13 cellular contexts compared by ENCODE assay signal in the genomic region with DNA sequence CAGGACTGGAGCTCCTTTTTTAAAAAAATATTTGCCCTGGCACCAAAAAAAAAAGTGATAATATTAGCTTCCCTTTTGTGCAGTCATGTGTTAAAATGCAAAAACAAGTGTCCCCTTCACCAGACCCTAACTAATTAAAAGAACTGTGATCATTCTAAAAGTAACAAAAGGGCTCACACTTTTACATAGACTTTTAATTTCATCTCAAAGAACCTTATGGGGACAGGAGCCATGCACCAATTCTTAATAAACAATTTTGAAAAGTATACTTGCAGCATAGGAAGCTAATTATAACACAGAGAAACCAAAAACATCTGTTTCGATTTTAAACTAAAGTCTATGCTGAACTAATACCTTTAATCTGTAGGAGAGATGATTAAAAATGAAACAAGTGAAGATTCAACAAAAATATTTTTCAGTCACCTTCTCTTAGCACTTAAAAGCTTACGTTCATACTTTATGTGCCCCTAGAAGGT. TPM values are rescaled to one million over a fixed set of nuclear protein-coding genes. Genes with fewer than 3 reads are reported as not detected.
DNase-seq lines count a peak whose midpoint lies in the region; ATAC-seq and TF ChIP-seq lines count a peak whose summit lies in the region.
"Had no signal": no experiment of that assay in that cellular context is flagged by ENCODE, and none has a peak within 500 bp of the region (broad histone marks: within the 10 kb centered on the region; RNA-seq: fewer than 3 reads in every experiment).

No MANE protein-coding gene starts in this region.

- H3K9me3 Mint-ChIP-seq in chondrocyte (ENCODE audit: low read depth): peaks cover 3% of the 10 kb centered on the region

- CTCF ChIA-PET in OCI-LY7 (lab: Charles Lee; ENCODE audit: unreplicated experiment): interaction anchor here (1.0 to 2.6 kb wide), 2 partner anchors 9 to 15 kb away, joined by 4 to 8 read pairs; no protein-coding TSS in a partner anchor

- TF ChIP-seq CTCF in GM06990 (IDR thresholded peaks at IDR 0.05; ENCODE audit: insufficient read depth, low read length, poor library complexity, severe bottlenecking) (no peak), OCI-LY7 (conservative IDR thresholded peaks at IDR 0.05; ENCODE audit: low read length) (no peak), esophagus squamous epithelium (IDR thresholded peaks at IDR 0.05) (no peak), chondrocyte (IDR thresholded peaks at IDR 0.05) (no peak)

- no peaks in the 10 kb centered on the region for H4K20me1 ChIP-seq in OCI-LY7 (ENCODE audit: insufficient read depth, low read length)

- H3K27ac ChIP-seq in OCI-LY7 (ENCODE audit: low read depth, low read length, poor library complexity, severe bottlenecking): peak overlapping the region; percentile 100
- H3K27ac ChIP-seq in esophagus squamous epithelium: no peak overlapping the region

- DNase-seq in GM06990 (ENCODE audit: extremely low read depth, insufficient read length) (peak; percentile 74), OCI-LY7 (ENCODE audit: low spot score) (peak; percentile 76), DMS79 (lab: John Stamatoyannopoulos, UW) (no peak), esophagus squamous epithelium (lab: John Stamatoyannopoulos, UW) (no peak), chondrocyte (ENCODE audit: low spot score) (no peak)
- no peak for DNase-seq in stimulated activated CD4-positive, alpha-beta T cell treated with anti-CD3 and anti-CD28 coated beads, Interleukin-4, amount 100 ng/mL, for 24 hours
- DNase-seq: Calu3, GOT3, NCI-H1105, SK-N-SH had no signal

- no peaks in the 10 kb centered on the region for H3K9me2 ChIP-seq in OCI-LY7 (ENCODE audit: insufficient read depth, low read length)
- H3K9me2 ChIP-seq: SK-N-SH had no signal

- H3K9me3 ChIP-seq in OCI-LY7 (ENCODE audit: low read length) (peaks cover 39% of the 10 kb centered on the region), esophagus squamous epithelium (no peaks in the 10 kb centered on the region)
- H3K9me3 ChIP-seq: SK-N-SH had no signal

- peaks cover 3% of the 10 kb centered on the region for H3K4me1 Mint-ChIP-seq in chondrocyte (ENCODE audit: low read depth)

- 54 to 68% methylated on average over 2 of the region's 2 CpGs for WGBS in esophagus squamous epithelium, 2 donors

- peak overlapping the region; percentile 28 for H3K4me3 ChIP-seq in GM06990 (replicated peaks; ENCODE audit: low read depth, low read length)
- peak overlapping the region; percentile 60 for H3K4me3 ChIP-seq in OCI-LY7 (ENCODE audit: low read depth, low read length, poor library complexity, severe bottlenecking)
- no peak overlapping the region for H3K4me3 ChIP-seq in esophagus squamous epithelium

- no peaks in the 10 kb centered on the region for H3K27me3 Mint-ChIP-seq in chondrocyte (ENCODE audit: low read depth)

- H3K4me2 ChIP-seq in OCI-LY7 (ENCODE audit: low read length): peak overlapping the region; percentile 88
- H3K4me2 ChIP-seq: SK-N-SH had no signal

- H3K36me3 Mint-ChIP-seq in chondrocyte (ENCODE audit: low read depth): peaks cover 24% of the 10 kb centered on the region

- no peak for TF ChIP-seq POLR2A in esophagus squamous epithelium (IDR thresholded peaks at IDR 0.05)

- ATAC-seq in GM19324 (IDR thresholded peaks at IDR 0.05; ENCODE audit: low FRiP score, unreplicated experiment): peak; percentile 32
- ATAC-seq in HG02885 (IDR thresholded peaks at IDR 0.05; ENCODE audit: poor library complexity, unreplicated experiment): peak; percentile 59

- H3K4me3 Mint-ChIP-seq in chondrocyte (ENCODE audit: unreplicated experiment): no peak overlapping the region

- no peak overlapping the region for H2AFZ ChIP-seq in OCI-LY7 (ENCODE audit: low read length)

- H3K27me3 ChIP-seq in GM06990 (replicated peaks; ENCODE audit: control insufficient read depth, insufficient read depth, low read length) (no peaks in the 10 kb centered on the region), esophagus squamous epithelium (no peaks in the 10 kb centered on the region)

- POLR2A ChIA-PET in OCI-LY7 (lab: Charles Lee): interaction anchor here (0.5 to 6.4 kb wide), 17 partner anchors 9 to 1128 kb away, joined by 3 to 63 read pairs (median 7); partner anchors contain the start of genes STX7 and VNN2

- H3K27ac Mint-ChIP-seq in chondrocyte (ENCODE audit: unreplicated experiment): no peak overlapping the region

- intact Hi-C loops in OCI-LY7 (cut with micrococcal nuclease; ENCODE audit: unreplicated experiment) (loop anchor here (2.0 to 5.0 kb wide), 2 partner anchors 227 to 317 kb away; partner anchors contain the start of gene RPS12), esophagus squamous epithelium (cut with DNase I) (no loop called here)

- H3K4me1 ChIP-seq in OCI-LY7 (ENCODE audit: insufficient read depth, low read length, poor library complexity, severe bottlenecking) (peaks cover 99% of the 10 kb centered on the region), esophagus squamous epithelium (peaks cover 3 to 58% (median 19%) of the 10 kb centered on the region in 3 donors)

- no peaks in the 10 kb centered on the region; the same call in 1 of the 2 replicates for H3K36me3 ChIP-seq in GM06990 (ENCODE audit: control insufficient read depth, insufficient read depth, low read length)
- peaks cover 80% of the 10 kb centered on the region for H3K36me3 ChIP-seq in OCI-LY7 (ENCODE audit: insufficient read depth, low read length)
- H3K36me3 ChIP-seq in esophagus squamous epithelium: peaks cover 0 to 55% (median 0%) of the 10 kb centered on the region in 3 donors

- BruUV-seq in OCI-LY7 (replicated peaks; lab: Mats Ljungman, UMichigan): no TSS peak

- H3K79me2 ChIP-seq in OCI-LY7 (ENCODE audit: insufficient read depth, low read depth, low read length): peaks cover 95% of the 10 kb centered on the region

RNA-seq across cellular contexts. Expression of gene STX7, which starts 17.3 kb away (rescaled TPM):
- total RNA-seq in OCI-LY7 (2014; rRNA removed; shearing (Covaris generic)): 66.5 and 88.8 TPM in 2 replicates
- total RNA-seq in OCI-LY7 (2022) (164 and 178 TPM in 2 replicates), esophagus squamous epithelium (10 to 100 TPM; 23.7 to 34.1 (median 26.8) TPM), chondrocyte (58.2 to 69.3 TPM (median 66.5 TPM) in 3 replicates)

RNA-seq across cellular contexts. Expression of gene TAAR9, which starts 42.4 kb away (rescaled TPM):
- total RNA-seq in OCI-LY7 (2014; rRNA removed; shearing (Covaris generic)): not detected in 2 replicates
- total RNA-seq in OCI-LY7 (2022) (not detected in 2 replicates), esophagus squamous epithelium (not detected), chondrocyte (not detected in 3 replicates)
- total RNA-seq: Calu3, renal cortical epithelial cell had no signal

RNA-seq across cellular contexts. Expression of gene TAAR8, which starts 56.8 kb away (rescaled TPM):
- total RNA-seq in OCI-LY7 (2014; rRNA removed; shearing (Covaris generic)): not detected in 2 replicates
- total RNA-seq in OCI-LY7 (2022) (not detected in 2 replicates), esophagus squamous epithelium (not detected), chondrocyte (not detected in 3 replicates)
- total RNA-seq: Calu3, renal cortical epithelial cell had no signal

Comparison
In these comparisons a context has a peak if more than half of its experiments do, and no peak if none do; other contexts are left out.
1. DNase-seq: peak in GM06990 (single experiment) and OCI-LY7 (single experiment); none in DMS79 (single experiment), esophagus squamous epithelium (single experiment), stimulated activated CD4-positive, alpha-beta T cell treated with anti-CD3 and anti-CD28 coated beads, Interleukin-4, amount 100 ng/mL, for 24 hours (single experiment) and chondrocyte (single experiment).
2. H3K4me3 ChIP-seq: peak in GM06990 (single experiment) and OCI-LY7 (single experiment); none in esophagus squamous epithelium (0 of 4).